ENCODE assay signal across 9 cellular contexts in the genomic region with DNA sequence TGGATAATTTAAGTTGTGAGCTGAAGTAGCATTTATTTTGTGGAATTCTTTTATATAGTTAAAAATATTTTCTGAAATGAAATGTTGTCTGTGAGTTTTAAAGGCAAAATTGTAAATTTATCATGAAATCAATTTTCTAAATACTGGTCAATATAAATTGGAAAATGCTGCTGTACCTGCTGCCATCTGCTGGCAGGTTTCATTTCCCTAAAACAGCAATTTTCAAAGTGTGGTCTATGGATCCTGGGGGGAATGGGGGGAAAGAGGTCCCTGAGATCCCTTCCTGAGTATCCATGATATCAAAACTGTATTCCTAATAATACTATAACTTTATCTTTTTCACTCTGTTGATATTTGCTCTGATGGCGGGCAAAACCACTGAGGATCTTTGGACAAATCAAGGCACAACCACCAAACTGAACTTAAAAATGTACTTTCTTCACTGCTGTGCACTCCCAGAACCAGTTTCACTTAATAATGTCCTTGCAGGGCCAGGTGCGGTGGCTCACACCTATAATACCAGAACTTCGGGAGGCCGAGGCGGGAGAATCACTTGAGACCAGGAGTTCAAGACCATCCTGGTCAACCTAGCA. TPM values are rescaled to one million over a fixed set of nuclear protein-coding genes. Genes with fewer than 3 reads are reported as not detected.
DNase-seq lines count a peak whose midpoint lies in the region; ATAC-seq, FAIRE-seq and TF ChIP-seq lines count a peak whose summit lies in the region.
"Had no signal": no experiment of that assay in that cellular context is flagged by ENCODE, and none has a peak within 500 bp of the region (broad histone marks: within the 10 kb centered on the region; RNA-seq: fewer than 3 reads in every experiment).

No MANE protein-coding gene starts in this region.

- TF ChIP-seq POLR2A in endothelial cell of umbilical vein (IDR thresholded peaks at IDR 0.05; ENCODE audit: low read depth, low read length), result no peak

- H3K27me3 ChIP-seq in endothelial cell of umbilical vein (ENCODE audit: control insufficient read depth in 2 of 2, insufficient read depth in 2 of 2, low read length in 2 of 2), result peaks cover 0 to 1% of the 10 kb centered on the region in 2 experiments

- H3K4me2 ChIP-seq in endothelial cell of umbilical vein (ENCODE audit: insufficient read depth, low read length), result no peak overlapping the region

- no peak for ATAC-seq in GM18498 (IDR thresholded peaks at IDR 0.05; ENCODE audit: unreplicated experiment)
- ATAC-seq in GM21515 (IDR thresholded peaks at IDR 0.05; ENCODE audit: unreplicated experiment), result no peak
- ATAC-seq: naive thymus-derived CD8-positive, alpha-beta T cell had no signal

- peak; percentile 18 for FAIRE-seq in endothelial cell of umbilical vein (lab: Jason Lieb, UNC)

- H3K9me1 ChIP-seq in endothelial cell of umbilical vein (replicated peaks; ENCODE audit: control insufficient read depth, extremely low read depth, insufficient read depth, low read length), result no peaks in the 10 kb centered on the region

- no TSS peak for BruUV-seq in endothelial cell of umbilical vein (replicated peaks; lab: Mats Ljungman, UMichigan)

- intact Hi-C loops in endothelial cell of umbilical vein (cut with micrococcal nuclease), result loop anchor here (1.0 kb wide), 2 partner anchors 154 to 201 kb away; no protein-coding TSS in a partner anchor

- no peaks in the 10 kb centered on the region for H3K36me3 ChIP-seq in endothelial cell of umbilical vein (ENCODE audit: control insufficient read depth in 2 of 2, extremely low read depth in 1 of 2, insufficient read depth in 2 of 2, low read length in 2 of 2)

- peak; percentile 52 to 61 for TF ChIP-seq CTCF in endothelial cell of umbilical vein (IDR thresholded peaks at IDR 0.05; ENCODE audit: extremely low read depth in 1 of 2, insufficient read depth in 1 of 2, low read depth in 1 of 2, low read length in 2 of 2)

- H3K9me3 ChIP-seq in endothelial cell of umbilical vein (replicated peaks; ENCODE audit: control insufficient read depth, insufficient read depth, low read length), result no peaks in the 10 kb centered on the region

- no peaks in the 10 kb centered on the region for H3K4me1 ChIP-seq in endothelial cell of umbilical vein (ENCODE audit: control insufficient read depth, extremely low read depth, insufficient read depth, low read length)

- no peak overlapping the region for H2AFZ ChIP-seq in endothelial cell of umbilical vein (ENCODE audit: low read depth, low read length)

- dilution Hi-C loops in endothelial cell of umbilical vein (cut with MboI; ENCODE audit: extremely low pct_ligation_motif_present, low sequenced_read_pairs), result no loop called here

- CTCF ChIA-PET in endothelial cell of umbilical vein (lab: Charles Lee), result interaction anchor here (0.6 to 3.4 kb wide), 9 partner anchors 9 to 853 kb away, joined by 3 to 40 read pairs (median 4); no protein-coding TSS in a partner anchor

- no peaks in the 10 kb centered on the region for H3K79me2 ChIP-seq in endothelial cell of umbilical vein (ENCODE audit: control insufficient read depth, insufficient read depth, low read length)

- no peak overlapping the region for H3K27ac ChIP-seq in endothelial cell of umbilical vein (ENCODE audit: insufficient read depth, low read depth, low read length)

- H3K4me3 ChIP-seq in endothelial cell of umbilical vein (replicated peaks in 1 of 3; ENCODE audit: insufficient read depth in 1 of 3, low read depth in 1 of 3, low read length in 3 of 3), result no peak overlapping the region

- no peak overlapping the region for H3K9ac ChIP-seq in endothelial cell of umbilical vein (replicated peaks; ENCODE audit: extremely low read depth, insufficient read depth, low read length)

- DNase-seq in SIG-M5 treated with dmso at 0.1 percent for 504 hours (lab: John Stamatoyannopoulos, UW; ENCODE audit: unreplicated experiment), result peak; percentile 10
- DNase-seq in SIG-M5 (lab: John Stamatoyannopoulos, UW), result no peak
- peak; percentile 15 for DNase-seq in NCI-H146 (lab: John Stamatoyannopoulos, UW)
- peak; percentile 22 for DNase-seq in endothelial cell of umbilical vein (ENCODE audit: low read depth, low spot score)
- DNase-seq in retina, result peak; percentile 39
- DNase-seq in NCI-H187 (lab: John Stamatoyannopoulos, UW), result no peak

- POLR2A ChIA-PET in endothelial cell of umbilical vein (lab: Charles Lee), result no interaction called here

- no peaks in the 10 kb centered on the region for H4K20me1 ChIP-seq in endothelial cell of umbilical vein (replicated peaks; ENCODE audit: control insufficient read depth, extremely low read depth, insufficient read depth, low read length)

TF ChIP-seq in endothelial cell of umbilical vein, 7 proteins besides CTCF, POLR2A, EP300 and RAD21:
- no peak for TF ChIP-seq MYC (IDR thresholded peaks at IDR 0.05; ENCODE audit: low read depth, low read length)
- no peak for TF ChIP-seq GATA2 (IDR thresholded peaks at IDR 0.05; ENCODE audit: insufficient read depth, insufficient read length, low read depth, low read length)
- no peak for TF ChIP-seq JUN (IDR thresholded peaks at IDR 0.05; ENCODE audit: borderline replicate concordance, insufficient read depth, insufficient read length, low read depth)
- TF ChIP-seq, protein P1, sequence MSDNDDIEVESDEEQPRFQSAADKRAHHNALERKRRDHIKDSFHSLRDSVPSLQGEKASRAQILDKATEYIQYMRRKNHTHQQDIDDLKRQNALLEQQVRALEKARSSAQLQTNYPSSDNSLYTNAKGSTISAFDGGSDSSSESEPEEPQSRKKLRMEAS (IDR thresholded peaks at IDR 0.05; ENCODE audit: insufficient read depth, insufficient read length), result no peak
TF ChIP-seq in endothelial cell of umbilical vein: peak in this region for 0.

RNA-seq across cellular contexts. Expression of gene CCR4, which starts 17.2 kb away (rescaled TPM):
- not detected in 2 replicates for total RNA-seq in endothelial cell of umbilical vein
- polyA plus RNA-seq in endothelial cell of umbilical vein, result not detected in 2 replicates
- not detected in 2 replicates for polyA plus RNA-seq in endothelial cell of umbilical vein (2011; cell fraction: cytosol; rRNA removed)
- polyA plus RNA-seq in endothelial cell of umbilical vein (2011; cell fraction: nucleus; rRNA removed), result not detected in 2 replicates
- 0.18 and 0.21 TPM in 2 replicates for polyA plus RNA-seq in endothelial cell of umbilical vein (2012)
- polyA minus RNA-seq in endothelial cell of umbilical vein, result not detected in 2 replicates
- polyA minus RNA-seq in endothelial cell of umbilical vein (2011; cell fraction: cytosol; rRNA and poly(A)+ RNA removed), result not detected
- not detected in 2 replicates for polyA minus RNA-seq in endothelial cell of umbilical vein (2011; cell fraction: nucleus; rRNA and poly(A)+ RNA removed)

Comparison
In these comparisons a context has a peak if more than half of its experiments do, and no peak if none do; other contexts are left out.
1. DNase-seq: peak in SIG-M5 treated with dmso at 0.1 percent for 504 hours (single experiment), NCI-H146 (single experiment), endothelial cell of umbilical vein (single experiment) and retina (single experiment); none in SIG-M5 (single experiment) and NCI-H187 (0 of 2).